27 cellular contexts compared by ENCODE assay signal in genomic region chr1:222555992-222556615, GRCh38. TPM values are rescaled to one million over a fixed set of nuclear protein-coding genes. Genes with fewer than 3 reads are reported as not detected.
DNase-seq lines count a peak whose midpoint lies in the region; ATAC-seq, FAIRE-seq and TF ChIP-seq lines count a peak whose summit lies in the region.
"Had no signal": no experiment of that assay in that cellular context is flagged by ENCODE, and none has a peak within 500 bp of the region (broad histone marks: within the 10 kb centered on the region; RNA-seq: fewer than 3 reads in every experiment).

No MANE protein-coding gene starts in this region.

- H3K79me2 ChIP-seq in astrocyte (ENCODE audit: insufficient read depth, low read length): no peaks in the 10 kb centered on the region

- no peak overlapping the region for H3K4me2 ChIP-seq in astrocyte (ENCODE audit: low read length)
- H3K4me2 ChIP-seq: BLaER1 had no signal

- peak; percentile 38 for ATAC-seq in left colon
- ATAC-seq: gastroesophageal sphincter, HCT116, left cardiac atrium, T-helper 17 cell had no signal

- H3K4me3 ChIP-seq in astrocyte (ENCODE audit: insufficient read depth, low read depth, low read length) (no peak overlapping the region), ascending aorta (no peak overlapping the region)
- H3K4me3 ChIP-seq: BLaER1, gastroesophageal sphincter, SK-N-MC, transverse colon had no signal

- H3K27ac ChIP-seq in astrocyte (ENCODE audit: low read depth, low read length): no peak overlapping the region
- H3K27ac ChIP-seq in ascending aorta: no peak overlapping the region
- H3K27ac ChIP-seq: BLaER1, gastroesophageal sphincter, SK-N-MC, transverse colon had no signal

- H3K27me3 Mint-ChIP-seq in astrocyte (ENCODE audit: low read depth, unreplicated experiment) (no peaks in the 10 kb centered on the region), osteocyte (ENCODE audit: unreplicated experiment) (no peaks in the 10 kb centered on the region)
- H3K27me3 Mint-ChIP-seq: progenitor cell of endocrine pancreas, T-helper 17 cell had no signal

- DNase-seq in ELR (ENCODE audit: low read depth): peak; percentile 24
- no peak for DNase-seq in astrocyte (ENCODE audit: low read depth)
- DNase-seq in left colon: no peak
- peak; percentile 18 for DNase-seq in renal cortical epithelial cell (ENCODE audit: low read depth)
- DNase-seq in osteocyte (ENCODE audit: extremely low spot score, unreplicated experiment): no peak
- no peak for DNase-seq in 8988T
- DNase-seq in ascending aorta (ENCODE audit: low spot score in 2 of 2): no peak
- DNase-seq: activated naive CD4-positive, alpha-beta T cell treated with Interleukin-2 at 50 U/mL for 16 hours; activated T-cell treated with anti-CD3 and anti-CD28 coated beads, Interleukin-2, amount 50 U/mL, for 48 hours; DMS53; hippocampal formation; left cardiac atrium; mesenchymal stem cell; NCI-H1048; NCI-H1694; NCI-H446 treated with DMSO at 0.1 percent for 48 hours; OCI-M1; stimulated activated CD4-positive, alpha-beta T cell treated with anti-CD3 and anti-CD28 coated beads, Interleukin-15, amount 100 ng/mL, for 24 hours; stimulated activated CD4-positive, alpha-beta T cell treated with anti-CD3 and anti-CD28 coated beads, Interleukin-4, amount 100 ng/mL, for 4 hours; T-helper 17 cell; transverse colon had no signal

- H3K36me3 Mint-ChIP-seq in astrocyte (ENCODE audit: low read depth, unreplicated experiment) (peaks cover 10% of the 10 kb centered on the region), osteocyte (ENCODE audit: unreplicated experiment) (peaks cover 8% of the 10 kb centered on the region)

- peak; percentile 58 for FAIRE-seq in astrocyte (lab: Jason Lieb, UNC)
- FAIRE-seq: G401.6 had no signal

- H3K4me1 Mint-ChIP-seq in astrocyte (ENCODE audit: low read depth, unreplicated experiment): peaks cover 4% of the 10 kb centered on the region
- peaks cover 3% of the 10 kb centered on the region for H3K4me1 Mint-ChIP-seq in osteocyte (ENCODE audit: unreplicated experiment)
- H3K4me1 Mint-ChIP-seq: T-helper 17 cell had no signal

- no peak overlapping the region for H2AFZ ChIP-seq in astrocyte (ENCODE audit: low read depth, low read length)

- H3K9me3 Mint-ChIP-seq in astrocyte (ENCODE audit: unreplicated experiment) (no peaks in the 10 kb centered on the region), osteocyte (ENCODE audit: unreplicated experiment) (no peaks in the 10 kb centered on the region)

- no peak overlapping the region for H3K4me3 Mint-ChIP-seq in astrocyte (ENCODE audit: unreplicated experiment)
- H3K4me3 Mint-ChIP-seq in osteocyte (ENCODE audit: unreplicated experiment): no peak overlapping the region
- H3K4me3 Mint-ChIP-seq: T-helper 17 cell had no signal

- no peaks in the 10 kb centered on the region for H3K27me3 ChIP-seq in astrocyte (ENCODE audit: insufficient read depth, low read length)
- H3K27me3 ChIP-seq in ascending aorta: no peaks in the 10 kb centered on the region
- H3K27me3 ChIP-seq: BLaER1, gastroesophageal sphincter, transverse colon had no signal

- no peak overlapping the region for H3K9ac ChIP-seq in astrocyte (ENCODE audit: low read length)
- H3K9ac ChIP-seq: BLaER1 had no signal

- H3K9me3 ChIP-seq in astrocyte (ENCODE audit: insufficient read depth, low read depth, low read length): no peaks in the 10 kb centered on the region
- H3K9me3 ChIP-seq in ascending aorta: no peaks in the 10 kb centered on the region
- H3K9me3 ChIP-seq: BLaER1, gastroesophageal sphincter, transverse colon had no signal

- H3K4me1 ChIP-seq in astrocyte (ENCODE audit: insufficient read depth, low read length): peaks cover 5% of the 10 kb centered on the region
- peaks cover 0 to 3% of the 10 kb centered on the region in 2 donors for H3K4me1 ChIP-seq in ascending aorta
- H3K4me1 ChIP-seq: BLaER1, gastroesophageal sphincter, transverse colon had no signal

- intact Hi-C loops in left colon (cut with DNase I, micrococcal nuclease): no loop called here
- intact Hi-C loops in ascending aorta (cut with DNase I): no loop called here

- H3K27ac Mint-ChIP-seq in astrocyte (ENCODE audit: unreplicated experiment) (no peak overlapping the region), osteocyte (ENCODE audit: unreplicated experiment) (no peak overlapping the region)
- H3K27ac Mint-ChIP-seq: progenitor cell of endocrine pancreas, T-helper 17 cell had no signal

- no peak for TF ChIP-seq CTCF in astrocyte (IDR thresholded peaks at IDR 0.05; ENCODE audit: insufficient read depth, low read depth, low read length)
- TF ChIP-seq CTCF in osteocyte (IDR thresholded peaks at IDR 0.05): no peak
- TF ChIP-seq CTCF in ascending aorta (IDR thresholded peaks at IDR 0.05): no peak

- H3K36me3 ChIP-seq in astrocyte (ENCODE audit: insufficient read depth, low read length) (peaks cover 16% of the 10 kb centered on the region), ascending aorta (peaks cover 12 to 28% of the 10 kb centered on the region in 2 donors)

- no peaks in the 10 kb centered on the region for H4K20me1 ChIP-seq in astrocyte (ENCODE audit: insufficient read depth, low read length)
- H4K20me1 ChIP-seq: BLaER1 had no signal

RNA-seq across cellular contexts. Expression of gene HHIPL2, which starts 8.2 kb away (rescaled TPM):
- total RNA-seq in astrocyte (0.16 and 0.50 TPM in 2 replicates), left colon (under 1 TPM; 0.67 to 0.70 TPM), renal cortical epithelial cell (1.2 TPM in 1 of 2 replicates, not detected in the other), osteocyte (0.13 TPM in 1 of 2 replicates, not detected in the other), ascending aorta (not detected)
- total RNA-seq: gastroesophageal sphincter had no signal

RNA-seq across cellular contexts. Expression of gene TAF1A, which starts 33.6 kb away (rescaled TPM):
- total RNA-seq in astrocyte: 6.6 and 7.5 TPM in 2 replicates
- total RNA-seq in left colon: 1 to 10 TPM; 4.2 to 4.6 TPM
- total RNA-seq in renal cortical epithelial cell: 10.6 and 11.0 TPM in 2 replicates
- 6.1 and 6.3 TPM in 2 replicates for total RNA-seq in osteocyte
- total RNA-seq in ascending aorta: 8.8 TPM

Comparison
In these comparisons a context has a peak if more than half of its experiments do, and no peak if none do; other contexts are left out.
1. DNase-seq: peak in ELR (single experiment) and renal cortical epithelial cell (single experiment); none in astrocyte (single experiment), left colon (0 of 2), osteocyte (single experiment), 8988T (single experiment) and ascending aorta (0 of 2).